ENCODE assay signal across 8 cellular contexts in genomic region chr3:49539659-49540560, GRCh38. TPM values are rescaled to one million over a fixed set of nuclear protein-coding genes. Genes with fewer than 3 reads are reported as not detected.
A peak's percentile ranks its signal among the peaks of the same experiment; 100 is the strongest.
DNase-seq lines count a peak whose midpoint lies in the region; ATAC-seq lines count a peak whose summit lies in the region.

No MANE protein-coding gene starts in this region.

- H3K4me2 ChIP-seq in BLaER1 treated with 17β-estradiol and CSF1 and Interleukin-3, amounts not matched to agents 10 nM and 100 nM = peak overlapping the region; percentile 75 to 99 (median 93)

- ATAC-seq in HG03457 (IDR thresholded peaks at IDR 0.05; ENCODE audit: unreplicated experiment) (peak; percentile 86), left colon (peak; percentile 97)

- H3K4me3 ChIP-seq in BLaER1 treated with 17β-estradiol and CSF1 and Interleukin-3, amounts not matched to agents 10 nM and 100 nM = peak overlapping the region; percentile 54 to 69 (median 64)

- H3K9ac ChIP-seq in BLaER1 treated with 17β-estradiol and CSF1 and Interleukin-3, amounts not matched to agents 10 nM and 100 nM = peak overlapping the region; percentile 68 to 85 (median 77)

- DNase-seq in GM19240 (ENCODE audit: insufficient read length, low spot score) (peak; percentile 85), NCI-H524 (lab: John Stamatoyannopoulos, UW) (peak; percentile 82 to 88), left colon (peak; percentile 90 to 96)
- DNase-seq in activated CD4-positive, alpha-beta T cell treated with anti-CD3 and anti-CD28 coated beads for 4 hours = peak; percentile 90 to 93
- peak; percentile 93 to 95 for DNase-seq in stimulated activated CD4-positive, alpha-beta T cell treated with anti-CD3 and anti-CD28 coated beads, Interleukin-1b, Interleukin-23, amount 100 ng/mL, for 4 hours (ENCODE audit: low read depth in 2 of 2)

- no peaks in the 10 kb centered on the region for H3K9me3 ChIP-seq in BLaER1 treated with 17β-estradiol and CSF1 and Interleukin-3, amounts not matched to agents 10 nM and 100 nM (replicated peaks in 1 of 11)

- intact Hi-C loops in left colon (cut with DNase I, micrococcal nuclease) = loop anchor here (5.0 to 10.0 kb wide), 2 partner anchors 132 to 135 kb away; partner anchors contain the start of gene APEH (in 2 of the 2)

- H3K4me1 ChIP-seq in BLaER1 treated with 17β-estradiol and CSF1 and Interleukin-3, amounts not matched to agents 10 nM and 100 nM = peaks cover 7 to 39% (median 27%) of the 10 kb centered on the region in 10 experiments

- peak overlapping the region; percentile 16 to 79 (median 71); a peak in 19 of 22 replicates for H3K27ac ChIP-seq in BLaER1 treated with 17β-estradiol and CSF1 and Interleukin-3, amounts not matched to agents 10 nM and 100 nM
- H3K27ac ChIP-seq in cingulate gyrus (ENCODE audit: low read depth, low read length) = peak overlapping the region; percentile 91

- no peaks in the 10 kb centered on the region for H3K36me3 ChIP-seq in BLaER1 treated with 17β-estradiol and CSF1 and Interleukin-3, amounts not matched to agents 10 nM and 100 nM

- H4K20me1 ChIP-seq in BLaER1 treated with 17β-estradiol and CSF1 and Interleukin-3, amounts not matched to agents 10 nM and 100 nM = no peaks in the 10 kb centered on the region; a peak in 1 of 22 replicates

- no peaks in the 10 kb centered on the region for H3K27me3 ChIP-seq in BLaER1 treated with 17β-estradiol and CSF1 and Interleukin-3, amounts not matched to agents 10 nM and 100 nM

RNA-seq across cellular contexts. Expression of gene BSN, which starts 14.4 kb away (rescaled TPM):
- under 1 TPM; 0.24 to 0.25 TPM for total RNA-seq in left colon

Comparison
In these comparisons a context has a peak if more than half of its experiments do, and no peak if none do; other contexts are left out.
1. Peak in every context shown above with its lines: DNase-seq, ATAC-seq, H3K4me3 ChIP-seq and H3K27ac ChIP-seq.